ENCODE assay signal across 10 cellular contexts in genomic region chr11:128480665-128481064, GRCh38.
DNase-seq lines count a peak whose midpoint lies in the region; ATAC-seq, FAIRE-seq and TF ChIP-seq lines count a peak whose summit lies in the region.
"Had no signal": no experiment of that assay in that cellular context is flagged by ENCODE, and none has a peak within 500 bp of the region (broad histone marks: within the 10 kb centered on the region; RNA-seq: fewer than 3 reads in every experiment).

No MANE protein-coding gene starts in this region.

- CTCF ChIA-PET in OCI-LY7 (lab: Charles Lee; ENCODE audit: unreplicated experiment) = no interaction called here

- H3K4me1 ChIP-seq in ACC112 (ENCODE audit: control insufficient read depth, insufficient read depth, low read length, unreplicated experiment) (peaks cover 80% of the 10 kb centered on the region), OCI-LY7 (ENCODE audit: insufficient read depth, low read length, poor library complexity, severe bottlenecking) (peaks cover 89% of the 10 kb centered on the region), esophagus (ENCODE audit: control insufficient read depth in 2 of 2, insufficient read depth in 2 of 2, low read length in 1 of 2) (peaks cover 0 to 2% of the 10 kb centered on the region in 2 donors), prostate gland (replicated peaks) (no peaks in the 10 kb centered on the region)

- peaks cover 98% of the 10 kb centered on the region for H3K79me2 ChIP-seq in ACC112 (ENCODE audit: control insufficient read depth, insufficient read depth, low read length, unreplicated experiment)
- H3K79me2 ChIP-seq in OCI-LY7 (ENCODE audit: insufficient read depth, low read depth, low read length) = peaks cover 100% of the 10 kb centered on the region

- no TSS peak for BruUV-seq in OCI-LY7 (replicated peaks; lab: Mats Ljungman, UMichigan)

- no peak for FAIRE-seq in D721Med (lab: Jason Lieb, UNC)

- 66 to 75% methylated on average over 4 of the region's 4 CpGs for WGBS in esophagus, 2 donors
- 77% methylated on average over 4 of the region's 4 CpGs for WGBS in prostate gland

- H3K27me3 ChIP-seq in ACC112 (ENCODE audit: insufficient read depth, low read length) (no peaks in the 10 kb centered on the region), esophagus (ENCODE audit: control insufficient read depth in 1 of 2, insufficient read depth in 2 of 2, low read length in 2 of 2) (no peaks in the 10 kb centered on the region), prostate gland (replicated peaks; ENCODE audit: insufficient read depth) (no peaks in the 10 kb centered on the region)

- no peak for ATAC-seq in GM21619 (IDR thresholded peaks at IDR 0.05; ENCODE audit: unreplicated experiment)
- ATAC-seq in GM18498 (IDR thresholded peaks at IDR 0.05; ENCODE audit: unreplicated experiment) = no peak

- no peak for TF ChIP-seq CTCF in OCI-LY7 (conservative IDR thresholded peaks at IDR 0.05; ENCODE audit: low read length)
- TF ChIP-seq CTCF in prostate gland (IDR thresholded peaks at IDR 0.05) = no peak
- TF ChIP-seq CTCF in D721Med (IDR thresholded peaks at IDR 0.05; ENCODE audit: insufficient read depth, missing control alignments) = no peak

- intact Hi-C loops in OCI-LY7 (cut with micrococcal nuclease; ENCODE audit: unreplicated experiment) = no loop called here
- intact Hi-C loops in prostate gland (cut with DNase I) = no loop called here

- H3K36me3 ChIP-seq in ACC112 (ENCODE audit: insufficient read depth, low read length) (peaks cover 75% of the 10 kb centered on the region), OCI-LY7 (ENCODE audit: insufficient read depth, low read length) (peaks cover 100% of the 10 kb centered on the region), esophagus (ENCODE audit: control insufficient read depth in 2 of 2, insufficient read depth in 2 of 2, low read length in 1 of 2) (peaks cover 0 to 4% of the 10 kb centered on the region in 2 donors), prostate gland (no peaks in the 10 kb centered on the region)

- POLR2A ChIA-PET in OCI-LY7 (lab: Charles Lee) = no interaction called here

- H3K9me2 ChIP-seq in OCI-LY7 (ENCODE audit: insufficient read depth, low read length) = no peaks in the 10 kb centered on the region

- H3K4me3 ChIP-seq in ACC112 (ENCODE audit: low read depth, low read length) (no peak overlapping the region), OCI-LY7 (ENCODE audit: low read depth, low read length, poor library complexity, severe bottlenecking) (no peak overlapping the region), esophagus (ENCODE audit: low read depth in 1 of 2, low read length in 2 of 2) (no peak overlapping the region), prostate gland (no peak overlapping the region)

- no peak for DNase-seq in OCI-LY7 (ENCODE audit: low spot score)
- DNase-seq in prostate gland (ENCODE audit: low spot score) = no peak
- no peak for DNase-seq in retina
- no peak for DNase-seq in D721Med (ENCODE audit: insufficient read length, low spot score)
- DNase-seq: C1 segment of cervical spinal cord, left cardiac atrium had no signal

- no peaks in the 10 kb centered on the region for H3K9me3 ChIP-seq in OCI-LY7 (ENCODE audit: low read length)
- no peaks in the 10 kb centered on the region for H3K9me3 ChIP-seq in esophagus (ENCODE audit: control insufficient read depth in 2 of 2, insufficient read depth in 1 of 2, low read depth in 1 of 2, low read length in 1 of 2)
- no peaks in the 10 kb centered on the region for H3K9me3 ChIP-seq in prostate gland

- H3K27ac ChIP-seq in ACC112 (ENCODE audit: low read depth, low read length) = peak overlapping the region; percentile 90
- H3K27ac ChIP-seq in OCI-LY7 (ENCODE audit: low read depth, low read length, poor library complexity, severe bottlenecking) = peak overlapping the region; percentile 98
- peak overlapping the region; percentile 63 to 67 for H3K27ac ChIP-seq in esophagus (ENCODE audit: low read depth in 2 of 2, low read length in 1 of 2)
- peak overlapping the region; percentile 22 to 45 for H3K27ac ChIP-seq in prostate gland

- H3K4me2 ChIP-seq in OCI-LY7 (ENCODE audit: low read length) = no peak overlapping the region

- no peak overlapping the region for H2AFZ ChIP-seq in ACC112 (ENCODE audit: low read length, unreplicated experiment)
- no peak overlapping the region for H2AFZ ChIP-seq in OCI-LY7 (ENCODE audit: low read length)

- no peak for TF ChIP-seq POLR2A in prostate gland (IDR thresholded peaks at IDR 0.05)

- peaks cover 3% of the 10 kb centered on the region; the same call in 1 of the 2 replicates for H4K20me1 ChIP-seq in OCI-LY7 (ENCODE audit: insufficient read depth, low read length)

Comparison
In these comparisons a context has a peak if more than half of its experiments do, and no peak if none do; other contexts are left out.
1. H3K27ac ChIP-seq: peak in every context shown above with its lines; median percentile 98 in OCI-LY7; 90 in ACC112; 65 in esophagus; 34 in prostate gland.